12 cellular contexts compared by ENCODE assay signal in genomic region chr17:28569446-28569845, GRCh38. TPM values are rescaled to one million over a fixed set of nuclear protein-coding genes. Genes with fewer than 3 reads are reported as not detected.
DNase-seq lines count a peak whose midpoint lies in the region; ATAC-seq and TF ChIP-seq lines count a peak whose summit lies in the region.
"Had no signal": no experiment of that assay in that cellular context is flagged by ENCODE, and none has a peak within 500 bp of the region (broad histone marks: within the 10 kb centered on the region; RNA-seq: fewer than 3 reads in every experiment).

No MANE protein-coding gene starts in this region.

- TF ChIP-seq CTCF in CD8-positive, alpha-beta T cell (IDR thresholded peaks at IDR 0.05) = no peak
- TF ChIP-seq CTCF in GM23338 (conservative IDR thresholded peaks at IDR 0.05; ENCODE audit: low read depth in 2 of 2) (no peak), natural killer cell (IDR thresholded peaks at IDR 0.05) (no peak), RWPE1 (conservative IDR thresholded peaks at IDR 0.05; ENCODE audit: low read depth) (no peak)

- H3K4me2 ChIP-seq in GM23338 = peak overlapping the region; percentile 97

- intact Hi-C loops in CD8-positive, alpha-beta T cell (cut with DNase I, micrococcal nuclease) = no loop called here
- intact Hi-C loops in natural killer cell (cut with micrococcal nuclease) (no loop called here), Right ventricle myocardium inferior (cut with DNase I) (no loop called here)

- H3K4me3 ChIP-seq in CD8-positive, alpha-beta T cell (ENCODE audit: low read depth, low read length) = no peak overlapping the region
- peak overlapping the region; percentile 95 for H3K4me3 ChIP-seq in GM23338

- H3K27ac Mint-ChIP-seq in CD8-positive, alpha-beta T cell = peak overlapping the region; percentile 39
- H3K27ac Mint-ChIP-seq in GM23338 = no peak overlapping the region
- H3K27ac Mint-ChIP-seq in activated CD8-positive, alpha-beta T cell treated with anti-CD3 and anti-CD28 coated beads, Interleukin-2, amount 10 ng/mL, durations not matched to agents 7 days and 5 days = no peak overlapping the region
- peak overlapping the region; percentile 88 to 91 for H3K27ac Mint-ChIP-seq in natural killer cell

- no peaks in the 10 kb centered on the region for H3K27me3 Mint-ChIP-seq in CD8-positive, alpha-beta T cell (ENCODE audit: low read depth)
- H3K27me3 Mint-ChIP-seq in GM23338 (ENCODE audit: insufficient read depth, low read depth, poor library complexity) (peaks cover 10% of the 10 kb centered on the region), natural killer cell (ENCODE audit: low read depth in 2 of 2) (no peaks in the 10 kb centered on the region)
- no peaks in the 10 kb centered on the region for H3K27me3 Mint-ChIP-seq in activated CD8-positive, alpha-beta T cell treated with anti-CD3 and anti-CD28 coated beads, Interleukin-2, amount 10 ng/mL, durations not matched to agents 7 days and 5 days (ENCODE audit: low read depth)

- H3K36me3 Mint-ChIP-seq in CD8-positive, alpha-beta T cell = peaks cover 29% of the 10 kb centered on the region
- H3K36me3 Mint-ChIP-seq in GM23338 (ENCODE audit: low read depth) = peaks cover 8% of the 10 kb centered on the region; the same call in 1 of the 3 replicates
- peaks cover 48% of the 10 kb centered on the region for H3K36me3 Mint-ChIP-seq in activated CD8-positive, alpha-beta T cell treated with anti-CD3 and anti-CD28 coated beads, Interleukin-2, amount 10 ng/mL, durations not matched to agents 7 days and 5 days (ENCODE audit: low read depth)
- H3K36me3 Mint-ChIP-seq in natural killer cell = no peaks in the 10 kb centered on the region

- no peaks in the 10 kb centered on the region for H3K9me3 ChIP-seq in CD8-positive, alpha-beta T cell (ENCODE audit: low read length)
- H3K9me3 ChIP-seq: Peyer's patch, tibial artery had no signal

- CTCF ChIA-PET in CD8-positive, alpha-beta T cell (lab: Charles Lee) = interaction anchor here (2.7 to 3.6 kb wide), 2 partner anchors 20 to 43 kb away, joined by 11 to 19 read pairs; no protein-coding TSS in a partner anchor
- CTCF ChIA-PET in activated CD8-positive, alpha-beta T cell treated with anti-CD3 and anti-CD28 coated beads, Interleukin-2, amount 10 ng/mL, durations not matched to agents 7 days and 5 days (lab: Charles Lee) = interaction anchor here (1.4 to 3.7 kb wide), 2 partner anchors 12 to 20 kb away, joined by 3 to 46 read pairs; no protein-coding TSS in a partner anchor
- CTCF ChIA-PET in RWPE1 (lab: Yijun Ruan, JAX) = interaction anchor here (0.6 kb wide), 1 partner anchor 21 kb away, joined by 5 read pairs; no protein-coding TSS in a partner anchor

- POLR2A ChIA-PET in CD8-positive, alpha-beta T cell (lab: Charles Lee) = no interaction called here
- POLR2A ChIA-PET in activated CD8-positive, alpha-beta T cell treated with anti-CD3 and anti-CD28 coated beads, Interleukin-2, amount 10 ng/mL, durations not matched to agents 7 days and 5 days (lab: Charles Lee) = interaction anchor here (1.4 to 3.2 kb wide), 3 partner anchors 9 to 19 kb away, joined by 4 to 30 read pairs (median 5); no protein-coding TSS in a partner anchor
- POLR2A ChIA-PET in RWPE1 (lab: Yijun Ruan, JAX; ENCODE audit: low non-redundant PET) = interaction anchor here (0.7 kb wide), 1 partner anchor 19 kb away, joined by 6 read pairs; no protein-coding TSS in a partner anchor

- no peaks in the 10 kb centered on the region for H3K9me2 ChIP-seq in GM23338 (ENCODE audit: insufficient read depth)

- H3K79me2 ChIP-seq in GM23338 (replicated peaks; ENCODE audit: insufficient read depth) = peaks cover 43% of the 10 kb centered on the region

- no peak for ATAC-seq in CD8-positive, alpha-beta T cell
- no peak for ATAC-seq in GM23338
- no peak for ATAC-seq in activated CD8-positive, alpha-beta T cell treated with anti-CD3 and anti-CD28 coated beads, Interleukin-2, amount 10 ng/mL, durations not matched to agents 7 days and 5 days
- no peak for ATAC-seq in natural killer cell
- ATAC-seq in Right ventricle myocardium inferior = no peak
- no peak for ATAC-seq in GM18868 (IDR thresholded peaks at IDR 0.05; ENCODE audit: unreplicated experiment)
- ATAC-seq: sciatic nerve had no signal

- H3K4me1 ChIP-seq in CD8-positive, alpha-beta T cell (ENCODE audit: insufficient read depth, low read length) = peaks cover 41% of the 10 kb centered on the region
- peaks cover 18% of the 10 kb centered on the region for H3K4me1 ChIP-seq in GM23338 (ENCODE audit: insufficient read depth)

- H3F3A ChIP-seq in GM23338 (replicated peaks; ENCODE audit: low read depth) = peaks cover 4% of the 10 kb centered on the region; the same call in 1 of the 2 replicates

- no peaks in the 10 kb centered on the region for H3K9me3 Mint-ChIP-seq in CD8-positive, alpha-beta T cell
- no peaks in the 10 kb centered on the region for H3K9me3 Mint-ChIP-seq in GM23338
- no peaks in the 10 kb centered on the region for H3K9me3 Mint-ChIP-seq in activated CD8-positive, alpha-beta T cell treated with anti-CD3 and anti-CD28 coated beads, Interleukin-2, amount 10 ng/mL, durations not matched to agents 7 days and 5 days (ENCODE audit: insufficient read depth)
- no peaks in the 10 kb centered on the region for H3K9me3 Mint-ChIP-seq in natural killer cell

- H3K27me3 ChIP-seq in CD8-positive, alpha-beta T cell (ENCODE audit: insufficient read depth, low read length) = no peaks in the 10 kb centered on the region
- peaks cover 4% of the 10 kb centered on the region; the same call in 1 of the 2 replicates for H3K27me3 ChIP-seq in GM23338 (ENCODE audit: insufficient read depth)
- H3K27me3 ChIP-seq: Peyer's patch, tibial artery had no signal

- H2AFZ ChIP-seq in GM23338 = no peak overlapping the region

- no peak for DNase-seq in CD8-positive, alpha-beta T cell
- DNase-seq in GM23338 (ENCODE audit: low spot score) (no peak), natural killer cell (no peak), Right ventricle myocardium inferior (ENCODE audit: missing footprints) (no peak), RWPE1 (ENCODE audit: low spot score) (no peak)
- no peak for DNase-seq in activated CD8-positive, alpha-beta T cell treated with anti-CD3 and anti-CD28 coated beads, Interleukin-2, amount 10 ng/mL, durations not matched to agents 7 days and 5 days
- DNase-seq: HCEC 1CT, KBM-7, Peyer's patch, tibial artery had no signal

- no peak overlapping the region for H3K27ac ChIP-seq in CD8-positive, alpha-beta T cell (ENCODE audit: low read depth, low read length)
- H3K27ac ChIP-seq in GM23338 (ENCODE audit: low read depth) (no peak overlapping the region), RWPE1 (no peak overlapping the region)
- H3K27ac ChIP-seq: tibial artery had no signal

- H3K36me3 ChIP-seq in CD8-positive, alpha-beta T cell (ENCODE audit: insufficient read depth, low read length) = no peaks in the 10 kb centered on the region
- H3K36me3 ChIP-seq in GM23338 (ENCODE audit: insufficient read depth) = no peaks in the 10 kb centered on the region; the same call in 1 of the 2 replicates

- H3K4me3 Mint-ChIP-seq in CD8-positive, alpha-beta T cell = peak overlapping the region; percentile 44
- H3K4me3 Mint-ChIP-seq in GM23338 (no peak overlapping the region), natural killer cell (peak overlapping the region; percentile 96)
- peak overlapping the region; percentile 94 for H3K4me3 Mint-ChIP-seq in activated CD8-positive, alpha-beta T cell treated with anti-CD3 and anti-CD28 coated beads, Interleukin-2, amount 10 ng/mL, durations not matched to agents 7 days and 5 days

- H3K4me1 Mint-ChIP-seq in CD8-positive, alpha-beta T cell (ENCODE audit: low read depth) = peaks cover 64% of the 10 kb centered on the region
- peaks cover 20% of the 10 kb centered on the region for H3K4me1 Mint-ChIP-seq in GM23338
- peaks cover 41% of the 10 kb centered on the region for H3K4me1 Mint-ChIP-seq in activated CD8-positive, alpha-beta T cell treated with anti-CD3 and anti-CD28 coated beads, Interleukin-2, amount 10 ng/mL, durations not matched to agents 7 days and 5 days (ENCODE audit: low read depth)
- H3K4me1 Mint-ChIP-seq in natural killer cell = peaks cover 49 to 53% of the 10 kb centered on the region in 2 donors

- peaks cover 8% of the 10 kb centered on the region for H4K20me1 ChIP-seq in GM23338 (replicated peaks; ENCODE audit: insufficient read depth)

RNA-seq across cellular contexts. Expression of gene PIGS, which starts 1.9 kb away (rescaled TPM):
- total RNA-seq in CD8-positive, alpha-beta T cell = 10 to 100 TPM; 46.2 to 60.0 TPM
- total RNA-seq in GM23338 (2014; rRNA removed; shearing (Covaris generic)) = 52.1 and 53.2 TPM in 2 replicates
- polyA plus RNA-seq in GM23338 (2016; fragmentation: Nextera tagmentation; extraction: Ambion mirVana) = 15.5 and 16.4 TPM in 2 replicates
- total RNA-seq in activated CD8-positive, alpha-beta T cell treated with anti-CD3 and anti-CD28 coated beads, Interleukin-2, amount 10 ng/mL, durations not matched to agents 7 days and 5 days = 10 to 100 TPM; 60.0 to 61.1 TPM
- 10 to 100 TPM; 88.3 to 95.3 (median 92.3) TPM for total RNA-seq in natural killer cell
- total RNA-seq in Right ventricle myocardium inferior = 41.1 TPM

RNA-seq across cellular contexts. Expression of gene ALDOC, which starts 7.2 kb away (rescaled TPM):
- total RNA-seq in CD8-positive, alpha-beta T cell = 10 to 100 TPM; 16.3 to 16.5 TPM
- 157 and 183 TPM in 2 replicates for total RNA-seq in GM23338 (2014; rRNA removed; shearing (Covaris generic))
- polyA plus RNA-seq in GM23338 (2016; fragmentation: Nextera tagmentation; extraction: Ambion mirVana) = 33.3 and 33.5 TPM in 2 replicates
- total RNA-seq in activated CD8-positive, alpha-beta T cell treated with anti-CD3 and anti-CD28 coated beads, Interleukin-2, amount 10 ng/mL, durations not matched to agents 7 days and 5 days = 10 to 100 TPM; 97.3 to 99.7 TPM
- total RNA-seq in natural killer cell (10 to 100 TPM; 18.2 to 25.4 (median 23.0) TPM), Right ventricle myocardium inferior (396 TPM)

RNA-seq across cellular contexts. Expression of gene UNC119, which starts 17.0 kb away (rescaled TPM):
- total RNA-seq in CD8-positive, alpha-beta T cell = 10 to 100 TPM; 48.9 to 49.9 TPM
- total RNA-seq in GM23338 (2014; rRNA removed; shearing (Covaris generic)) = 78.4 and 93.5 TPM in 2 replicates
- polyA plus RNA-seq in GM23338 (2016; fragmentation: Nextera tagmentation; extraction: Ambion mirVana) = 36.9 and 39.0 TPM in 2 replicates
- total RNA-seq in activated CD8-positive, alpha-beta T cell treated with anti-CD3 and anti-CD28 coated beads, Interleukin-2, amount 10 ng/mL, durations not matched to agents 7 days and 5 days = 10 to 100 TPM; 41.6 to 48.1 TPM
- total RNA-seq in natural killer cell = 100 to 1,000 TPM in 1 of 3 donors, 10 to 100 TPM in 2; 79.1 to 106 (median 79.3) TPM
- 22.2 TPM for total RNA-seq in Right ventricle myocardium inferior

RNA-seq across cellular contexts. Expression of gene SPAG5, which starts 29.4 kb away (rescaled TPM):
- 10 to 100 TPM; 23.1 to 26.6 TPM for total RNA-seq in CD8-positive, alpha-beta T cell
- total RNA-seq in GM23338 (2014; rRNA removed; shearing (Covaris generic)) = 87.3 and 99.6 TPM in 2 replicates
- polyA plus RNA-seq in GM23338 (2016; fragmentation: Nextera tagmentation; extraction: Ambion mirVana) = 99.3 and 104 TPM in 2 replicates
- total RNA-seq in activated CD8-positive, alpha-beta T cell treated with anti-CD3 and anti-CD28 coated beads, Interleukin-2, amount 10 ng/mL, durations not matched to agents 7 days and 5 days = 100 to 1,000 TPM; 162 to 170 TPM
- total RNA-seq in natural killer cell (10 to 100 TPM; 18.0 to 19.6 (median 19.3) TPM), Right ventricle myocardium inferior (1.6 TPM)

RNA-seq across cellular contexts. Expression of gene RSKR, which starts 44.5 kb away (rescaled TPM):
- 1 to 10 TPM; 9.3 to 9.7 TPM for total RNA-seq in CD8-positive, alpha-beta T cell
- total RNA-seq in GM23338 (2014; rRNA removed; shearing (Covaris generic)) = 38.8 and 41.4 TPM in 2 replicates
- polyA plus RNA-seq in GM23338 (2016; fragmentation: Nextera tagmentation; extraction: Ambion mirVana) = 4.7 and 7.5 TPM in 2 replicates
- 10 to 100 TPM; 23.0 to 28.7 TPM for total RNA-seq in activated CD8-positive, alpha-beta T cell treated with anti-CD3 and anti-CD28 coated beads, Interleukin-2, amount 10 ng/mL, durations not matched to agents 7 days and 5 days
- 10 to 100 TPM in 2 of 3 donors, 1 to 10 TPM in 1; 10.0 to 14.6 (median 14.0) TPM for total RNA-seq in natural killer cell
- 5.0 TPM for total RNA-seq in Right ventricle myocardium inferior

Comparison
In these comparisons a context has a peak if more than half of its experiments do, and no peak if none do; other contexts are left out.
1. H3K27ac Mint-ChIP-seq: peak in CD8-positive, alpha-beta T cell (single experiment) and natural killer cell (2 of 2); none in GM23338 (single experiment) and activated CD8-positive, alpha-beta T cell treated with anti-CD3 and anti-CD28 coated beads, Interleukin-2, amount 10 ng/mL, durations not matched to agents 7 days and 5 days (single experiment).